In the genomic region with DNA sequence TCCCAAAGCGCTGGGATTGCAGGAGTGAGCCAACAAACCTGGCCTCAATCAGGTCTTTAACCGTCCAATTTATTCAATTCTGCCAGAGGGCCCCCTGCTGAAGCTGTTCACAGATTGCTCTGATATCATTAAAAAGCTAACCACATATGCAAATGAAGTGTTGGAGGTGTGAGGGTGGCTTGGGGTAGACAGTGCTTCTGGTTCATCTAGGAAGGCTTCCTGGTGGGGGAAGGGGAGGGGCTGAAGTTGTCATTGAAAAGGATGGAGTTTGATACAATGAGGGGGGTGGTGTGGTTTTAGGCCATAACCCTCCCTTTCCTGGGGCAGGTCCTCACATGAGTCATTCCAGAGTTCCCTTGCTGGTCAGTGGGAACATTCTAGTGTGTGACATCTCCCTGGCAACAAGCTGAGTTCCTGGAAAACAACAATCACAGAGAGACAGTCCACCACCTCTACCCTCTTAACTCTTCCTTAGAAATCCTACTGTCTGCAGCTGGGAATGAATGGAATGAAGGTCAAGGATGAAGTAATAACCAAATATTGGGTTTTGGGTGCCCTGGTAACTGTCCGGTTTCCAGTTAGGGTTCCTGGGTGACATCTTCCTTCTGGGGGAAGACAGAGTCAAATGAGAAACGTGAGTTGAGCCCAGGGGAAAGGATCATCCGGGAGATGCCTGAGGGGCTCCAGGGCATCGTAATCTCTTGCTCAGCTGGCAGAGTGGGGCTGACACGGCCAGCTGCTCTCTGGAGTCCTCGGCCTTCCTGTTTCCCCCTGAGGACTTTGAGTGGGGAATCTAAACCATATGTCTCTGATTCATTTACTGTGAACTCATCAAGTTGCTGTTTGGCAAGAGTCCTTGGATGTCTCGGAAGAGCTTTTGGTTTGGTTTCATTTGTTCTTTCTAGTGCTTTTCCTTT, we compare ENCODE assay signal across 9 cellular contexts. TPM values are rescaled to one million over a fixed set of nuclear protein-coding genes. Genes with fewer than 3 reads are reported as not detected.
DNase-seq lines count a peak whose midpoint lies in the region; ATAC-seq and TF ChIP-seq lines count a peak whose summit lies in the region.
"Had no signal": no experiment of that assay in that cellular context is flagged by ENCODE, and none has a peak within 500 bp of the region (broad histone marks: within the 10 kb centered on the region; RNA-seq: fewer than 3 reads in every experiment).

No MANE protein-coding gene starts in this region.

- CTCF ChIA-PET in CD4-positive, alpha-beta T cell (lab: Charles Lee), result interaction anchor here (2.2 kb wide), 1 partner anchor 114 kb away, joined by 7 read pairs; no protein-coding TSS in a partner anchor

- no peak overlapping the region for H3K18ac ChIP-seq in H9 (ENCODE audit: insufficient read length, low read depth, low read length)

- no peak overlapping the region for H3K4ac ChIP-seq in H9 (ENCODE audit: low read depth, low read length)

- no peaks in the 10 kb centered on the region for H3K79me1 ChIP-seq in H9 (ENCODE audit: insufficient read depth, low read depth, low read length, poor library complexity, severe bottlenecking)

- no peak overlapping the region for H3K23ac ChIP-seq in H9 (ENCODE audit: insufficient read length, low read depth, low read length)

- H4K20me1 ChIP-seq in H9 (ENCODE audit: control insufficient read depth, insufficient read depth, insufficient read length), result no peaks in the 10 kb centered on the region

- H4K5ac ChIP-seq in H9 (ENCODE audit: insufficient read length, low read depth, low read length), result no peak overlapping the region

- H2BK15ac ChIP-seq in H9 (ENCODE audit: low read depth, low read length), result no peak overlapping the region

- no peaks in the 10 kb centered on the region for H3K9me3 ChIP-seq in H9 (ENCODE audit: control insufficient read depth, low read depth, low read length)
- no peaks in the 10 kb centered on the region for H3K9me3 ChIP-seq in CD4-positive, alpha-beta T cell (ENCODE audit: control insufficient read depth, low read length)

- no peak overlapping the region for H3K14ac ChIP-seq in H9 (ENCODE audit: insufficient read depth, low read length)

- H3K4me1 ChIP-seq in H9 (ENCODE audit: insufficient read depth, low read length), result peaks cover 9% of the 10 kb centered on the region; the same call in 1 of the 2 replicates

- H2BK120ac ChIP-seq in H9 (ENCODE audit: low read depth, low read length, poor library complexity, severe bottlenecking), result no peak overlapping the region

- H3K9ac ChIP-seq in H9 (ENCODE audit: extremely low read depth, insufficient read length, low read length), result no peak overlapping the region

- no peak overlapping the region for H2BK20ac ChIP-seq in H9 (ENCODE audit: low read depth, low read length, poor library complexity, severe bottlenecking)

- POLR2A ChIA-PET in CD4-positive, alpha-beta T cell (lab: Charles Lee), result no interaction called here

- intact Hi-C loops in CD4-positive, alpha-beta T cell (cut with DNase I, micrococcal nuclease), result loop anchor here in 1 of 2 experiments (2.0 to 5.0 kb wide), 2 partner anchors 90 to 321 kb away; no protein-coding TSS in a partner anchor

- no peak overlapping the region for H3T11ph ChIP-seq in H9 (ENCODE audit: low read length)

- H2BK5ac ChIP-seq in H9 (ENCODE audit: insufficient read length, low read length), result no peak overlapping the region

- H3K79me2 ChIP-seq in H9 (ENCODE audit: insufficient read depth, low read length), result no peaks in the 10 kb centered on the region

- H3K27me3 Mint-ChIP-seq in H9 (ENCODE audit: low read depth) (peaks cover 31% of the 10 kb centered on the region), nephron progenitor cell (ENCODE audit: low read depth, poor library complexity) (peaks cover 9% of the 10 kb centered on the region)
- peaks cover 17% of the 10 kb centered on the region for H3K27me3 Mint-ChIP-seq in CD4-positive, alpha-beta T cell

- no peak overlapping the region for H2BK12ac ChIP-seq in H9 (ENCODE audit: insufficient read length, low read depth, low read length)

- no CpG with 5 or more reads among the region's 9 CpGs for WGBS in H9 (ENCODE audit: extremely low coverage, insufficient read length, low lambda C conversion rate)

- no peak overlapping the region for H3K56ac ChIP-seq in H9 (ENCODE audit: insufficient read length, low read depth, low read length)

- H3K4me1 Mint-ChIP-seq in H9 (peaks cover 24 to 29% of the 10 kb centered on the region in 2 experiments), nephron progenitor cell (peaks cover 31% of the 10 kb centered on the region)
- no peaks in the 10 kb centered on the region for H3K4me1 Mint-ChIP-seq in CD4-positive, alpha-beta T cell (ENCODE audit: low read depth)

- H3K36me3 Mint-ChIP-seq in H9 (ENCODE audit: insufficient read depth in 1 of 3, low read depth in 3 of 3), result no peaks in the 10 kb centered on the region; a peak in 1 of 7 replicates
- no peaks in the 10 kb centered on the region for H3K36me3 Mint-ChIP-seq in nephron progenitor cell (ENCODE audit: low read depth)
- H3K36me3 Mint-ChIP-seq in CD4-positive, alpha-beta T cell (ENCODE audit: low read depth), result no peaks in the 10 kb centered on the region
- H3K36me3 Mint-ChIP-seq: activated naive CD4-positive, alpha-beta T cell treated with anti-CD3 and anti-CD28 coated beads, Interleukin-2, amount 50 U/mL, for 24 hours had no signal

- H3K4me3 Mint-ChIP-seq in H9 (no peak overlapping the region), nephron progenitor cell (no peak overlapping the region)
- no peak overlapping the region for H3K4me3 Mint-ChIP-seq in CD4-positive, alpha-beta T cell
- H3K4me3 Mint-ChIP-seq: activated naive CD4-positive, alpha-beta T cell treated with anti-CD3 and anti-CD28 coated beads, Interleukin-2, amount 50 U/mL, for 24 hours had no signal

- peak; percentile 90 for DNase-seq in AG08396 (ENCODE audit: low spot score)
- peak; percentile 32 for DNase-seq in H9
- peak; percentile 16 for DNase-seq in RKO (ENCODE audit: low spot score)
- peak; percentile 84 for DNase-seq in epithelial cell of proximal tubule (ENCODE audit: low read depth)
- no peak for DNase-seq in nephron progenitor cell
- DNase-seq in inferior parietal cortex (ENCODE audit: extremely low spot score), result no peak
- DNase-seq in effector CD4-positive, alpha-beta T cell, result no peak
- no peak for DNase-seq in CD4-positive, alpha-beta T cell

- H3K27ac Mint-ChIP-seq in H9 (no peak overlapping the region), nephron progenitor cell (peak overlapping the region; percentile 93)
- no peak overlapping the region for H3K27ac Mint-ChIP-seq in CD4-positive, alpha-beta T cell
- H3K27ac Mint-ChIP-seq: activated naive CD4-positive, alpha-beta T cell treated with anti-CD3 and anti-CD28 coated beads, Interleukin-2, amount 50 U/mL, for 24 hours had no signal

- H3K4me2 ChIP-seq in H9 (ENCODE audit: insufficient read depth, insufficient read length, low read length), result no peak overlapping the region

- H3K9me3 Mint-ChIP-seq in H9 (no peaks in the 10 kb centered on the region; a peak in 1 of 5 replicates), nephron progenitor cell (no peaks in the 10 kb centered on the region)
- H3K9me3 Mint-ChIP-seq in CD4-positive, alpha-beta T cell, result no peaks in the 10 kb centered on the region
- H3K9me3 Mint-ChIP-seq: activated naive CD4-positive, alpha-beta T cell treated with anti-CD3 and anti-CD28 coated beads, Interleukin-2, amount 50 U/mL, for 24 hours had no signal

- H4K8ac ChIP-seq in H9 (replicated peaks; ENCODE audit: insufficient read length, low read depth, low read length), result no peak overlapping the region

- no peaks in the 10 kb centered on the region for H3K23me2 ChIP-seq in H9 (ENCODE audit: insufficient read length, low read depth, low read length, poor library complexity, severe bottlenecking)

- no peak overlapping the region for H3K4me3 ChIP-seq in epithelial cell of proximal tubule (ENCODE audit: low read depth, low read length)

- ATAC-seq in CD4-positive, alpha-beta T cell (ENCODE audit: poor library complexity), result no peak

- no peak overlapping the region for H2AFZ ChIP-seq in H9 (ENCODE audit: low read length)

- no peak overlapping the region for H4K91ac ChIP-seq in H9 (ENCODE audit: insufficient read length, low read depth, low read length)

- no peak overlapping the region for H2AK5ac ChIP-seq in H9 (ENCODE audit: insufficient read length, low read length)

- peaks cover 2% of the 10 kb centered on the region; the same call in 1 of the 2 replicates for H3K27me3 ChIP-seq in H9 (ENCODE audit: insufficient read depth, low read length)
- no peaks in the 10 kb centered on the region for H3K27me3 ChIP-seq in CD4-positive, alpha-beta T cell (ENCODE audit: control insufficient read depth, insufficient read depth, low read length)

- no peak overlapping the region for H3K27ac ChIP-seq in H9 (ENCODE audit: insufficient read length, low read depth, low read length)
- no peak overlapping the region for H3K27ac ChIP-seq in CD4-positive, alpha-beta T cell (ENCODE audit: low read depth, low read length)

- TF ChIP-seq CTCF in H9 (conservative IDR thresholded peaks at IDR 0.05) (no peak), epithelial cell of proximal tubule (conservative IDR thresholded peaks at IDR 0.05; ENCODE audit: low read depth, low read length) (no peak), nephron progenitor cell (IDR thresholded peaks at IDR 0.05) (no peak)
- TF ChIP-seq CTCF in CD4-positive, alpha-beta T cell (IDR thresholded peaks at IDR 0.05), result no peak

RNA-seq across cellular contexts. Expression of a gene that starts 32.2 kb away (rescaled TPM):
- total RNA-seq in H9 (2021) (2.1 and 2.2 TPM in 2 replicates), epithelial cell of proximal tubule (2.5 TPM in 1 of 2 replicates, not detected in the other)
- total RNA-seq in CD4-positive, alpha-beta T cell, result 1 to 10 TPM in 1 of 2 experiments, under 1 TPM in 1; 0.92 to 1.2 TPM

RNA-seq across cellular contexts. Expression of a gene that starts 58.9 kb away (rescaled TPM):
- total RNA-seq in H9 (2021) (11.3 and 14.7 TPM in 2 replicates), epithelial cell of proximal tubule (10.1 and 18.9 TPM in 2 replicates)
- 10 to 100 TPM; 10.4 to 12.7 TPM for total RNA-seq in CD4-positive, alpha-beta T cell

Comparison
In these comparisons a context has a peak if more than half of its experiments do, and no peak if none do; other contexts are left out.
1. DNase-seq: peak in AG08396 (single experiment), H9 (single experiment), RKO (single experiment) and epithelial cell of proximal tubule (single experiment); none in nephron progenitor cell (single experiment), inferior parietal cortex (single experiment), effector CD4-positive, alpha-beta T cell (single experiment) and CD4-positive, alpha-beta T cell (0 of 10).